In genomic region chr6:42563697-42564495, GRCh38 we compare ENCODE assay signal across 8 cellular contexts. TPM values are rescaled to one million over a fixed set of nuclear protein-coding genes. Genes with fewer than 3 reads are reported as not detected.
DNase-seq lines count a peak whose midpoint lies in the region; ATAC-seq and TF ChIP-seq lines count a peak whose summit lies in the region.

Gene UBR2 (plus strand): TSS chr6:42564029. CDS start chr6:42564320, 291 bp downstream.

- peak within 1 kb of the TSS; percentile 89 for H3K4me3 Mint-ChIP-seq in activated T-helper 17 cell treated with anti-CD3 and anti-CD28 coated beads, Interleukin-2, amount 50 U/mL, for 72 hours
- H3K4me3 Mint-ChIP-seq in naive thymus-derived CD4-positive, alpha-beta T cell: peak within 1 kb of the TSS; percentile 94 to 100 (median 96)
- peak within 1 kb of the TSS; percentile 96 to 100 for H3K4me3 Mint-ChIP-seq in stimulated activated naive B cell treated with anti-CD40 and anti-IgM and Interleukin-4, amounts not matched to agents 10 μg/mL and 1 μg/mL and 100 μg/mL, for 72 hours

- POLR2A ChIA-PET in RWPE1 (lab: Yijun Ruan, JAX; ENCODE audit: low non-redundant PET): interaction anchor here (0.6 to 1.0 kb wide), 4 partner anchors 13 to 246 kb away, joined by 3 to 5 read pairs (median 3); no protein-coding TSS in a partner anchor
- POLR2A ChIA-PET in naive thymus-derived CD4-positive, alpha-beta T cell (lab: Charles Lee): interaction anchor here (0.6 to 2.3 kb wide), 26 partner anchors 8 to 830 kb away, joined by 3 to 12 read pairs (median 4); partner anchors contain the start of genes BYSL, CNPY3, KLC4 and MED20

- peak within 1 kb of the TSS; percentile 94 for H3K27ac Mint-ChIP-seq in activated T-helper 17 cell treated with anti-CD3 and anti-CD28 coated beads, Interleukin-2, amount 50 U/mL, for 72 hours
- peak within 1 kb of the TSS; percentile 89 to 98 (median 93) for H3K27ac Mint-ChIP-seq in naive thymus-derived CD4-positive, alpha-beta T cell
- peak within 1 kb of the TSS; percentile 98 for H3K27ac Mint-ChIP-seq in stimulated activated naive B cell treated with anti-CD40 and anti-IgM and Interleukin-4, amounts not matched to agents 10 μg/mL and 1 μg/mL and 100 μg/mL, for 72 hours

- H3K36me3 Mint-ChIP-seq in activated T-helper 17 cell treated with anti-CD3 and anti-CD28 coated beads, Interleukin-2, amount 50 U/mL, for 72 hours (ENCODE audit: low read depth): peaks cover 38% of the 10 kb centered on the region
- peaks cover 0 to 11% (median 4%) of the 10 kb centered on the region in 5 donors for H3K36me3 Mint-ChIP-seq in naive thymus-derived CD4-positive, alpha-beta T cell
- H3K36me3 Mint-ChIP-seq in stimulated activated naive B cell treated with anti-CD40 and anti-IgM and Interleukin-4, amounts not matched to agents 10 μg/mL and 1 μg/mL and 100 μg/mL, for 72 hours: peaks cover 6 to 20% of the 10 kb centered on the region in 2 donors

- TF ChIP-seq CTCF in LNCaP clone FGC (IDR thresholded peaks at IDR 0.05; ENCODE audit: control insufficient read depth, extremely low read depth, insufficient read depth) (peak; percentile 30; the same call in 1 of the 2 replicates), RWPE1 (conservative IDR thresholded peaks at IDR 0.05; ENCODE audit: low read depth) (peak; percentile 16; the same call in 1 of the 2 replicates), fibroblast of lung (conservative IDR thresholded peaks at IDR 0.05 in 1 of 2, IDR thresholded peaks at IDR 0.05 in 1 of 2; ENCODE audit: low read depth in 1 of 2, low read length in 2 of 2) (peak; percentile 14 to 17)

- H3K4me1 ChIP-seq in fibroblast of lung (ENCODE audit: control insufficient read depth, extremely low read depth, insufficient read depth, low read length): no peaks in the 10 kb centered on the region
- peaks cover 7 to 12% of the 10 kb centered on the region in 2 donors for H3K4me1 ChIP-seq in naive thymus-derived CD4-positive, alpha-beta T cell (ENCODE audit: control insufficient read depth in 2 of 2, insufficient read depth in 2 of 2, low read length in 2 of 2)

- no peaks in the 10 kb centered on the region for H3K27me3 Mint-ChIP-seq in activated T-helper 17 cell treated with anti-CD3 and anti-CD28 coated beads, Interleukin-2, amount 50 U/mL, for 72 hours
- H3K27me3 Mint-ChIP-seq in naive thymus-derived CD4-positive, alpha-beta T cell: peaks cover 0 to 7% (median 0%) of the 10 kb centered on the region in 5 donors
- H3K27me3 Mint-ChIP-seq in stimulated activated naive B cell treated with anti-CD40 and anti-IgM and Interleukin-4, amounts not matched to agents 10 μg/mL and 1 μg/mL and 100 μg/mL, for 72 hours: peaks cover 4 to 6% of the 10 kb centered on the region in 2 donors

- no peaks in the 10 kb centered on the region for H4K20me1 ChIP-seq in fibroblast of lung (ENCODE audit: control insufficient read depth, extremely low read depth, insufficient read depth, low read length)

- intact Hi-C loops in naive thymus-derived CD4-positive, alpha-beta T cell (cut with micrococcal nuclease): loop anchor here (1.0 to 10.0 kb wide), 30 partner anchors 8 to 1563 kb away; partner anchors contain the start of genes ABCC10 (in 2 of the 2), KLC4 (in 2 of the 2), KLHDC3 (in 2 of the 2) and MRPL2 (in 2 of the 2)

- H3K9me3 ChIP-seq in fibroblast of lung (ENCODE audit: control insufficient read depth, insufficient read depth, low read depth, low read length): no peaks in the 10 kb centered on the region
- H3K9me3 ChIP-seq in naive thymus-derived CD4-positive, alpha-beta T cell (ENCODE audit: control insufficient read depth in 2 of 3, low read length in 3 of 3): no peaks in the 10 kb centered on the region

- peaks cover 8% of the 10 kb centered on the region for H3K4me1 Mint-ChIP-seq in activated T-helper 17 cell treated with anti-CD3 and anti-CD28 coated beads, Interleukin-2, amount 50 U/mL, for 72 hours
- peaks cover 17 to 43% (median 29%) of the 10 kb centered on the region in 7 donors for H3K4me1 Mint-ChIP-seq in naive thymus-derived CD4-positive, alpha-beta T cell
- H3K4me1 Mint-ChIP-seq in stimulated activated naive B cell treated with anti-CD40 and anti-IgM and Interleukin-4, amounts not matched to agents 10 μg/mL and 1 μg/mL and 100 μg/mL, for 72 hours: peaks cover 14 to 19% of the 10 kb centered on the region in 2 donors

- peaks cover 46% of the 10 kb centered on the region for H3K79me2 ChIP-seq in fibroblast of lung (ENCODE audit: control insufficient read depth, insufficient read depth, low read length)

- peak; percentile 99 for DNase-seq in ELF-1 (ENCODE audit: low read depth, low spot score)
- peak; percentile 81 for DNase-seq in GOT3 (lab: John Stamatoyannopoulos, UW)
- peak; percentile 96 for DNase-seq in LNCaP clone FGC (ENCODE audit: low read depth)
- peak; percentile 93 for DNase-seq in RWPE1 (ENCODE audit: low spot score)
- DNase-seq in fibroblast of lung (ENCODE audit: low read depth in 2 of 2): peak; percentile 99
- peak; percentile 67 to 97 (median 93) for DNase-seq in naive thymus-derived CD4-positive, alpha-beta T cell
- peak; percentile 93 for DNase-seq in stimulated activated naive B cell treated with anti-CD40 and anti-IgM and Interleukin-4, amounts not matched to agents 10 μg/mL and 1 μg/mL and 100 μg/mL, for 72 hours

- ATAC-seq in activated T-helper 17 cell treated with anti-CD3 and anti-CD28 coated beads, Interleukin-2, amount 50 U/mL, for 72 hours (replicated peaks): peak; percentile 97
- peak; percentile 99 for ATAC-seq in naive thymus-derived CD4-positive, alpha-beta T cell
- ATAC-seq in stimulated activated naive B cell treated with anti-CD40 and anti-IgM and Interleukin-4, amounts not matched to agents 10 μg/mL and 1 μg/mL and 100 μg/mL, for 72 hours (replicated peaks): peak; percentile 98

- peak within 1 kb of the TSS; percentile 86 for H3K4me2 ChIP-seq in fibroblast of lung (ENCODE audit: extremely low read depth, insufficient read depth, low read length)

- H3K4me3 ChIP-seq in LNCaP clone FGC (ENCODE audit: low read depth, low read length): peak within 1 kb of the TSS; percentile 96
- H3K4me3 ChIP-seq in fibroblast of lung (replicated peaks in 1 of 4; ENCODE audit: control extremely low read depth in 1 of 4, insufficient read depth in 1 of 4, low read depth in 3 of 4, low read length in 4 of 4): peak within 1 kb of the TSS; percentile 85 to 100 (median 96)
- peak within 1 kb of the TSS; percentile 92 for H3K4me3 ChIP-seq in naive thymus-derived CD4-positive, alpha-beta T cell (ENCODE audit: low read length)

- peak within 1 kb of the TSS; percentile 98 for H2AFZ ChIP-seq in fibroblast of lung (ENCODE audit: low read length)

- CTCF ChIA-PET in RWPE1 (lab: Yijun Ruan, JAX): interaction anchor here (0.6 to 1.2 kb wide), 6 partner anchors 17 to 304 kb away, joined by 3 to 6 read pairs (median 4); no protein-coding TSS in a partner anchor
- CTCF ChIA-PET in naive thymus-derived CD4-positive, alpha-beta T cell (lab: Charles Lee): interaction anchor here (0.7 to 2.3 kb wide), 8 partner anchors 8 to 776 kb away, joined by 3 to 11 read pairs (median 5); partner anchors contain the start of gene TOMM6

- peak within 1 kb of the TSS; percentile 97 for H3K9ac ChIP-seq in fibroblast of lung (ENCODE audit: insufficient read depth, low read length)

- H3K36me3 ChIP-seq in fibroblast of lung (ENCODE audit: control insufficient read depth, insufficient read depth, low read length): no peaks in the 10 kb centered on the region
- H3K36me3 ChIP-seq in naive thymus-derived CD4-positive, alpha-beta T cell (ENCODE audit: control insufficient read depth in 2 of 3, insufficient read depth in 3 of 3, low read length in 3 of 3): peaks cover 0 to 8% (median 0%) of the 10 kb centered on the region in 3 experiments

- no peaks in the 10 kb centered on the region for H3K27me3 ChIP-seq in fibroblast of lung (ENCODE audit: control insufficient read depth, insufficient read depth, low read length)
- no peaks in the 10 kb centered on the region for H3K27me3 ChIP-seq in naive thymus-derived CD4-positive, alpha-beta T cell (ENCODE audit: control insufficient read depth in 2 of 2, insufficient read depth in 2 of 2, low read length in 2 of 2)

- H3K27ac ChIP-seq in RWPE1: peak within 1 kb of the TSS; percentile 91
- H3K27ac ChIP-seq in fibroblast of lung (ENCODE audit: insufficient read depth, low read length): peak within 1 kb of the TSS; percentile 97
- H3K27ac ChIP-seq in naive thymus-derived CD4-positive, alpha-beta T cell (ENCODE audit: low read depth, low read length): peak within 1 kb of the TSS; percentile 95

- no peaks in the 10 kb centered on the region for H3K9me3 Mint-ChIP-seq in activated T-helper 17 cell treated with anti-CD3 and anti-CD28 coated beads, Interleukin-2, amount 50 U/mL, for 72 hours
- H3K9me3 Mint-ChIP-seq in naive thymus-derived CD4-positive, alpha-beta T cell: no peaks in the 10 kb centered on the region
- H3K9me3 Mint-ChIP-seq in stimulated activated naive B cell treated with anti-CD40 and anti-IgM and Interleukin-4, amounts not matched to agents 10 μg/mL and 1 μg/mL and 100 μg/mL, for 72 hours: no peaks in the 10 kb centered on the region

RNA-seq across cellular contexts. Expression of gene UBR2, which starts in this region (rescaled TPM):
- 10 to 100 TPM; 30.0 to 36.6 TPM for total RNA-seq in activated T-helper 17 cell treated with anti-CD3 and anti-CD28 coated beads, Interleukin-2, amount 50 U/mL, for 72 hours
- 28.5 and 34.7 TPM in 2 replicates for total RNA-seq in fibroblast of lung
- 14.4 and 17.9 TPM in 2 replicates for polyA plus RNA-seq in fibroblast of lung
- 8.5 and 9.7 TPM in 2 replicates for polyA plus RNA-seq in fibroblast of lung (2012)
- polyA minus RNA-seq in fibroblast of lung (ENCODE audit: low replicate concordance): 4.0 TPM in 2 replicates
- total RNA-seq in naive thymus-derived CD4-positive, alpha-beta T cell: 10 to 100 TPM; 35.6 to 45.5 (median 38.9) TPM
- 10 to 100 TPM; 10.1 to 12.3 TPM for polyA plus RNA-seq in naive thymus-derived CD4-positive, alpha-beta T cell

Comparison
In these comparisons a context has a peak if more than half of its experiments do, and no peak if none do; other contexts are left out.
1. Peak in every context shown above with its lines: DNase-seq, ATAC-seq, H3K4me3 ChIP-seq and H3K27ac ChIP-seq.